ENCODE assay signal across 1 cellular context in the genomic region with DNA sequence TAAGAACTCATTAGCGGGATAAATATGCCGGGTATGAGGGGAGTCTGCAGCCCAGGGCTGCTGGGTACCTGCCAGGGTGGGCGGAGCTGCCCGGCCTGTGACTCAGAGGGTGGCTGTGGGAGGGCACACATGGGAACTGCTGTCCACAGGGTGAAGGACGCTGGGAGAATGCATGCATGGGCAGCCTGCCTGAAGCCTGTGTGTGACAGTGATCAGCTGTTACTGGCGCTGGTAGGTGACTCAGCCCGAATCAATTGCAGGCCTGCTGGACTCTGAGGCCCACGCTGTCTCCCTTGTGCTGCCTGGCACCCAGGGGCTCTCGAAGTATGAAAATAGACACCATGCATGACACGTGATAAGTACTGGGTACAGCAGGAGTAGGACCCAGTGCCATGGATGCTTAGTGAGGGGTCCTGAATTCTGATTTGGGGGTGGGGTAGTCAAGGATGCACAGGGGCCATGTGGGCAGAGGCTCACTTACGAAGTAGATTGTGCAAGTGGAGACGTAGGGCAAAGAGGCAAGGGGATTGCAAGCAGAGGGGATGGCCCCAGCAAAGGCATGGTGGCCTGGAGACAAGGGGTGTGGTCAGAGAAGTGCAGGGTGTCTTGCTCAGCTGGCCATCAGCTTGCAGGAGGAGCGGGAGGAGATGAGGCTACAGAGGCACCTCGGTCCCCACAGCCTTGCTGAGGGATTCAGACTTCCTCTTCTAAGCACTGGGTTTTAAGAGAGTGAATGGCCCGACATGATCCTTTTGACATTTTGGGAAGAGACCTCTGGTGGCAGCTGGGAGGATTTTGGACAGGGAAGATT.
A peak's percentile ranks its signal among the peaks of the same experiment; 100 is the strongest.
TF ChIP-seq lines count a peak whose summit lies in the region.

No MANE protein-coding gene starts in this region.

TF ChIP-seq in HepG2, 621 proteins besides CTCF, POLR2A, EP300 and RAD21 (continued from another document and continues in another):
- TF ChIP-seq, protein P1, sequence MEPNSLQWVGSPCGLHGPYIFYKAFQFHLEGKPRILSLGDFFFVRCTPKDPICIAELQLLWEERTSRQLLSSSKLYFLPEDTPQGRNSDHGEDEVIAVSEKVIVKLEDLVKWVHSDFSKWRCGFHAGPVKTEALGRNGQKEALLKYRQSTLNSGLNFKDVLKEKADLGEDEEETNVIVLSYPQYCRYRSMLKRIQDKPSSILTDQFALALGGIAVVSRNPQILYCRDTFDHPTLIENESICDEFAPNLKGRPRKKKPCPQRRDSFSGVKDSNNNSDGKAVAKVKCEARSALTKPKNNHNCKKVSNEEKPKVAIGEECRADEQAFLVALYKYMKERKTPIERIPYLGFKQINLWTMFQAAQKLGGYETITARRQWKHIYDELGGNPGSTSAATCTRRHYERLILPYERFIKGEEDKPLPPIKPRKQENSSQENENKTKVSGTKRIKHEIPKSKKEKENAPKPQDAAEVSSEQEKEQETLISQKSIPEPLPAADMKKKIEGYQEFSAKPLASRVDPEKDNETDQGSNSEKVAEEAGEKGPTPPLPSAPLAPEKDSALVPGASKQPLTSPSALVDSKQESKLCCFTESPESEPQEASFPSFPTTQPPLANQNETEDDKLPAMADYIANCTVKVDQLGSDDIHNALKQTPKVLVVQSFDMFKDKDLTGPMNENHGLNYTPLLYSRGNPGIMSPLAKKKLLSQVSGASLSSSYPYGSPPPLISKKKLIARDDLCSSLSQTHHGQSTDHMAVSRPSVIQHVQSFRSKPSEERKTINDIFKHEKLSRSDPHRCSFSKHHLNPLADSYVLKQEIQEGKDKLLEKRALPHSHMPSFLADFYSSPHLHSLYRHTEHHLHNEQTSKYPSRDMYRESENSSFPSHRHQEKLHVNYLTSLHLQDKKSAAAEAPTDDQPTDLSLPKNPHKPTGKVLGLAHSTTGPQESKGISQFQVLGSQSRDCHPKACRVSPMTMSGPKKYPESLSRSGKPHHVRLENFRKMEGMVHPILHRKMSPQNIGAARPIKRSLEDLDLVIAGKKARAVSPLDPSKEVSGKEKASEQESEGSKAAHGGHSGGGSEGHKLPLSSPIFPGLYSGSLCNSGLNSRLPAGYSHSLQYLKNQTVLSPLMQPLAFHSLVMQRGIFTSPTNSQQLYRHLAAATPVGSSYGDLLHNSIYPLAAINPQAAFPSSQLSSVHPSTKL (CRISPR knock-in tag; IDR thresholded peaks at IDR 0.05) = peak; percentile 89
- TF ChIP-seq ZBTB7B (CRISPR knock-in tag; IDR thresholded peaks at IDR 0.05) (peak; percentile 59; the same call in 1 of the 2 replicates), TGIF2 (CRISPR knock-in tag; IDR thresholded peaks at IDR 0.05) (peak; percentile 99), ZNF644 (CRISPR knock-in tag; IDR thresholded peaks at IDR 0.05; ENCODE audit: low read depth) (peak; percentile 75; the same call in 1 of the 2 replicates), FOXA3 (CRISPR knock-in tag; IDR thresholded peaks at IDR 0.05) (peak; percentile 80), ZNF616 (CRISPR knock-in tag; IDR thresholded peaks at IDR 0.05; ENCODE audit: low read depth) (no peak), ZNF737 (CRISPR knock-in tag; IDR thresholded peaks at IDR 0.05; ENCODE audit: borderline replicate concordance) (no peak), ZNF788 (CRISPR knock-in tag; IDR thresholded peaks at IDR 0.05; ENCODE audit: borderline replicate concordance) (peak; percentile 84; the same call in 1 of the 2 replicates), TAF15 (IDR thresholded peaks at IDR 0.05; ENCODE audit: low read depth, low read length, poor library complexity, severe bottlenecking) (no peak), SOX5 (CRISPR knock-in tag; IDR thresholded peaks at IDR 0.05; ENCODE audit: borderline replicate concordance) (peak; percentile 82), TARDBP (CRISPR knock-in tag; IDR thresholded peaks at IDR 0.05) (no peak), RBAK (CRISPR knock-in tag; IDR thresholded peaks at IDR 0.05) (no peak), FOSL1 (CRISPR knock-in tag; IDR thresholded peaks at IDR 0.05; ENCODE audit: borderline replicate concordance) (peak; percentile 81), DR1 (CRISPR knock-in tag; IDR thresholded peaks at IDR 0.05) (no peak), ISL2 (CRISPR knock-in tag; IDR thresholded peaks at IDR 0.05) (no peak), NR2F1 (CRISPR knock-in tag; IDR thresholded peaks at IDR 0.05) (no peak; a peak in 1 of 4 replicates), NFE2L2 (IDR thresholded peaks at IDR 0.05; ENCODE audit: low read length) (peak; percentile 79), RELA (CRISPR knock-in tag; IDR thresholded peaks at IDR 0.05) (no peak), PITX1 (CRISPR knock-in tag; IDR thresholded peaks at IDR 0.05) (0 out of 2 replicates have a peak, but pooled peaks have one; percentile 9), ZNF292 (CRISPR knock-in tag; IDR thresholded peaks at IDR 0.05; ENCODE audit: borderline replicate concordance, low read depth) (peak; percentile 98), KAT2B (IDR thresholded peaks at IDR 0.05; ENCODE audit: borderline replicate concordance, low read depth, low read length) (no peak), IRF2 (CRISPR knock-in tag; IDR thresholded peaks at IDR 0.05) (peak; percentile 73), HMG20A (CRISPR knock-in tag; IDR thresholded peaks at IDR 0.05; ENCODE audit: borderline replicate concordance) (peak; percentile 81), MAFF (IDR thresholded peaks at IDR 0.05; ENCODE audit: low read depth, low read length) (peak; percentile 67; the same call in 1 of the 2 replicates), ZNF143 (CRISPR knock-in tag; IDR thresholded peaks at IDR 0.05) (peak; percentile 60; the same call in 1 of the 2 replicates), MED1 (CRISPR knock-in tag; IDR thresholded peaks at IDR 0.05) (peak; percentile 61; the same call in 1 of the 2 replicates), ZBTB7A (CRISPR knock-in tag; IDR thresholded peaks at IDR 0.05) (no peak)
- TF ChIP-seq, protein P2, sequence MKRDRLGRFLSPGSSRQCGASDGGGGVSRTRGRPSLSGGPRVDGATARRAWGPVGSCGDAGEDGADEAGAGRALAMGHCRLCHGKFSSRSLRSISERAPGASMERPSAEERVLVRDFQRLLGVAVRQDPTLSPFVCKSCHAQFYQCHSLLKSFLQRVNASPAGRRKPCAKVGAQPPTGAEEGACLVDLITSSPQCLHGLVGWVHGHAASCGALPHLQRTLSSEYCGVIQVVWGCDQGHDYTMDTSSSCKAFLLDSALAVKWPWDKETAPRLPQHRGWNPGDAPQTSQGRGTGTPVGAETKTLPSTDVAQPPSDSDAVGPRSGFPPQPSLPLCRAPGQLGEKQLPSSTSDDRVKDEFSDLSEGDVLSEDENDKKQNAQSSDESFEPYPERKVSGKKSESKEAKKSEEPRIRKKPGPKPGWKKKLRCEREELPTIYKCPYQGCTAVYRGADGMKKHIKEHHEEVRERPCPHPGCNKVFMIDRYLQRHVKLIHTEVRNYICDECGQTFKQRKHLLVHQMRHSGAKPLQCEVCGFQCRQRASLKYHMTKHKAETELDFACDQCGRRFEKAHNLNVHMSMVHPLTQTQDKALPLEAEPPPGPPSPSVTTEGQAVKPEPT (CRISPR knock-in tag; IDR thresholded peaks at IDR 0.05; ENCODE audit: low read depth) = no peak
- TF ChIP-seq, protein P3, sequence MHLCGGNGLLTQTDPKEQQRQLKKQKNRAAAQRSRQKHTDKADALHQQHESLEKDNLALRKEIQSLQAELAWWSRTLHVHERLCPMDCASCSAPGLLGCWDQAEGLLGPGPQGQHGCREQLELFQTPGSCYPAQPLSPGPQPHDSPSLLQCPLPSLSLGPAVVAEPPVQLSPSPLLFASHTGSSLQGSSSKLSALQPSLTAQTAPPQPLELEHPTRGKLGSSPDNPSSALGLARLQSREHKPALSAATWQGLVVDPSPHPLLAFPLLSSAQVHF (CRISPR knock-in tag; IDR thresholded peaks at IDR 0.05) = no peak
- TF ChIP-seq, protein P4, sequence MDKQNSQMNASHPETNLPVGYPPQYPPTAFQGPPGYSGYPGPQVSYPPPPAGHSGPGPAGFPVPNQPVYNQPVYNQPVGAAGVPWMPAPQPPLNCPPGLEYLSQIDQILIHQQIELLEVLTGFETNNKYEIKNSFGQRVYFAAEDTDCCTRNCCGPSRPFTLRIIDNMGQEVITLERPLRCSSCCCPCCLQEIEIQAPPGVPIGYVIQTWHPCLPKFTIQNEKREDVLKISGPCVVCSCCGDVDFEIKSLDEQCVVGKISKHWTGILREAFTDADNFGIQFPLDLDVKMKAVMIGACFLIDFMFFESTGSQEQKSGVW (CRISPR knock-in tag; IDR thresholded peaks at IDR 0.05; ENCODE audit: borderline replicate concordance) = no peak
- TF ChIP-seq, protein P5, sequence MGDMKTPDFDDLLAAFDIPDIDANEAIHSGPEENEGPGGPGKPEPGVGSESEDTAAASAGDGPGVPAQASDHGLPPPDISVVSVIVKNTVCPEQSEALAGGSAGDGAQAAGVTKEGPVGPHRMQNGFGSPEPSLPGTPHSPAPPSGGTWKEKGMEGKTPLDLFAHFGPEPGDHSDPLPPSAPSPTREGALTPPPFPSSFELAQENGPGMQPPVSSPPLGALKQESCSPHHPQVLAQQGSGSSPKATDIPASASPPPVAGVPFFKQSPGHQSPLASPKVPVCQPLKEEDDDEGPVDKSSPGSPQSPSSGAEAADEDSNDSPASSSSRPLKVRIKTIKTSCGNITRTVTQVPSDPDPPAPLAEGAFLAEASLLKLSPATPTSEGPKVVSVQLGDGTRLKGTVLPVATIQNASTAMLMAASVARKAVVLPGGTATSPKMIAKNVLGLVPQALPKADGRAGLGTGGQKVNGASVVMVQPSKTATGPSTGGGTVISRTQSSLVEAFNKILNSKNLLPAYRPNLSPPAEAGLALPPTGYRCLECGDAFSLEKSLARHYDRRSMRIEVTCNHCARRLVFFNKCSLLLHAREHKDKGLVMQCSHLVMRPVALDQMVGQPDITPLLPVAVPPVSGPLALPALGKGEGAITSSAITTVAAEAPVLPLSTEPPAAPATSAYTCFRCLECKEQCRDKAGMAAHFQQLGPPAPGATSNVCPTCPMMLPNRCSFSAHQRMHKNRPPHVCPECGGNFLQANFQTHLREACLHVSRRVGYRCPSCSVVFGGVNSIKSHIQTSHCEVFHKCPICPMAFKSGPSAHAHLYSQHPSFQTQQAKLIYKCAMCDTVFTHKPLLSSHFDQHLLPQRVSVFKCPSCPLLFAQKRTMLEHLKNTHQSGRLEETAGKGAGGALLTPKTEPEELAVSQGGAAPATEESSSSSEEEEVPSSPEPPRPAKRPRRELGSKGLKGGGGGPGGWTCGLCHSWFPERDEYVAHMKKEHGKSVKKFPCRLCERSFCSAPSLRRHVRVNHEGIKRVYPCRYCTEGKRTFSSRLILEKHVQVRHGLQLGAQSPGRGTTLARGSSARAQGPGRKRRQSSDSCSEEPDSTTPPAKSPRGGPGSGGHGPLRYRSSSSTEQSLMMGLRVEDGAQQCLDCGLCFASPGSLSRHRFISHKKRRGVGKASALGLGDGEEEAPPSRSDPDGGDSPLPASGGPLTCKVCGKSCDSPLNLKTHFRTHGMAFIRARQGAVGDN (CRISPR knock-in tag; IDR thresholded peaks at IDR 0.05) = peak; percentile 90
- TF ChIP-seq, protein P6, sequence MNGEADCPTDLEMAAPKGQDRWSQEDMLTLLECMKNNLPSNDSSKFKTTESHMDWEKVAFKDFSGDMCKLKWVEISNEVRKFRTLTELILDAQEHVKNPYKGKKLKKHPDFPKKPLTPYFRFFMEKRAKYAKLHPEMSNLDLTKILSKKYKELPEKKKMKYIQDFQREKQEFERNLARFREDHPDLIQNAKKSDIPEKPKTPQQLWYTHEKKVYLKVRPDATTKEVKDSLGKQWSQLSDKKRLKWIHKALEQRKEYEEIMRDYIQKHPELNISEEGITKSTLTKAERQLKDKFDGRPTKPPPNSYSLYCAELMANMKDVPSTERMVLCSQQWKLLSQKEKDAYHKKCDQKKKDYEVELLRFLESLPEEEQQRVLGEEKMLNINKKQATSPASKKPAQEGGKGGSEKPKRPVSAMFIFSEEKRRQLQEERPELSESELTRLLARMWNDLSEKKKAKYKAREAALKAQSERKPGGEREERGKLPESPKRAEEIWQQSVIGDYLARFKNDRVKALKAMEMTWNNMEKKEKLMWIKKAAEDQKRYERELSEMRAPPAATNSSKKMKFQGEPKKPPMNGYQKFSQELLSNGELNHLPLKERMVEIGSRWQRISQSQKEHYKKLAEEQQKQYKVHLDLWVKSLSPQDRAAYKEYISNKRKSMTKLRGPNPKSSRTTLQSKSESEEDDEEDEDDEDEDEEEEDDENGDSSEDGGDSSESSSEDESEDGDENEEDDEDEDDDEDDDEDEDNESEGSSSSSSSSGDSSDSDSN (CRISPR knock-in tag; IDR thresholded peaks at IDR 0.05) = peak; percentile 100
- TF ChIP-seq, protein P7, sequence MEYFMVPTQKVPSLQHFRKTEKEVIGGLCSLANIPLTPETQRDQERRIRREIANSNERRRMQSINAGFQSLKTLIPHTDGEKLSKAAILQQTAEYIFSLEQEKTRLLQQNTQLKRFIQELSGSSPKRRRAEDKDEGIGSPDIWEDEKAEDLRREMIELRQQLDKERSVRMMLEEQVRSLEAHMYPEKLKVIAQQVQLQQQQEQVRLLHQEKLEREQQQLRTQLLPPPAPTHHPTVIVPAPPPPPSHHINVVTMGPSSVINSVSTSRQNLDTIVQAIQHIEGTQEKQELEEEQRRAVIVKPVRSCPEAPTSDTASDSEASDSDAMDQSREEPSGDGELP (IDR thresholded peaks at IDR 0.05; ENCODE audit: borderline replicate concordance, low read depth) = peak; percentile 100
- TF ChIP-seq, protein P8, sequence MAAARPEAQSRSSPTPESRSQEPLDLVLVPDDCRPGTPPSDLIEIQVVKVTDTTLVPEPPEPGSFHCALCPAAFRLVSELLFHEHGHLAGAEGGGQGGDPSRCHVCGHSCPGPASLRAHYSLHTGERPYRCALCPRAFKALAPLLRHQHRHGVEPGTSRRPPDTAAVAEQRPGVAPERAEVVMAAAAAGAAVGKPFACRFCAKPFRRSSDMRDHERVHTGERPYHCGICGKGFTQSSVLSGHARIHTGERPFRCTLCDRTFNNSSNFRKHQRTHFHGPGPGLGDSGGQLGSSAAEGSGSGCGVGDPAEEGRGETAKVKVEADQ (CRISPR knock-in tag; IDR thresholded peaks at IDR 0.05; ENCODE audit: borderline replicate concordance) = 0 out of 2 replicates have a peak, but pooled peaks have one; percentile 47
- TF ChIP-seq, protein P9, sequence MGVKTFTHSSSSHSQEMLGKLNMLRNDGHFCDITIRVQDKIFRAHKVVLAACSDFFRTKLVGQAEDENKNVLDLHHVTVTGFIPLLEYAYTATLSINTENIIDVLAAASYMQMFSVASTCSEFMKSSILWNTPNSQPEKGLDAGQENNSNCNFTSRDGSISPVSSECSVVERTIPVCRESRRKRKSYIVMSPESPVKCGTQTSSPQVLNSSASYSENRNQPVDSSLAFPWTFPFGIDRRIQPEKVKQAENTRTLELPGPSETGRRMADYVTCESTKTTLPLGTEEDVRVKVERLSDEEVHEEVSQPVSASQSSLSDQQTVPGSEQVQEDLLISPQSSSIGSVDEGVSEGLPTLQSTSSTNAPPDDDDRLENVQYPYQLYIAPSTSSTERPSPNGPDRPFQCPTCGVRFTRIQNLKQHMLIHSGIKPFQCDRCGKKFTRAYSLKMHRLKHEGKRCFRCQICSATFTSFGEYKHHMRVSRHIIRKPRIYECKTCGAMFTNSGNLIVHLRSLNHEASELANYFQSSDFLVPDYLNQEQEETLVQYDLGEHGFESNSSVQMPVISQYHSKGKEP (CRISPR knock-in tag; IDR thresholded peaks at IDR 0.05) = no peak
- TF ChIP-seq, protein P10, sequence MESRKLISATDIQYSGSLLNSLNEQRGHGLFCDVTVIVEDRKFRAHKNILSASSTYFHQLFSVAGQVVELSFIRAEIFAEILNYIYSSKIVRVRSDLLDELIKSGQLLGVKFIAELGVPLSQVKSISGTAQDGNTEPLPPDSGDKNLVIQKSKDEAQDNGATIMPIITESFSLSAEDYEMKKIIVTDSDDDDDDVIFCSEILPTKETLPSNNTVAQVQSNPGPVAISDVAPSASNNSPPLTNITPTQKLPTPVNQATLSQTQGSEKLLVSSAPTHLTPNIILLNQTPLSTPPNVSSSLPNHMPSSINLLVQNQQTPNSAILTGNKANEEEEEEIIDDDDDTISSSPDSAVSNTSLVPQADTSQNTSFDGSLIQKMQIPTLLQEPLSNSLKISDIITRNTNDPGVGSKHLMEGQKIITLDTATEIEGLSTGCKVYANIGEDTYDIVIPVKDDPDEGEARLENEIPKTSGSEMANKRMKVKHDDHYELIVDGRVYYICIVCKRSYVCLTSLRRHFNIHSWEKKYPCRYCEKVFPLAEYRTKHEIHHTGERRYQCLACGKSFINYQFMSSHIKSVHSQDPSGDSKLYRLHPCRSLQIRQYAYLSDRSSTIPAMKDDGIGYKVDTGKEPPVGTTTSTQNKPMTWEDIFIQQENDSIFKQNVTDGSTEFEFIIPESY (CRISPR knock-in tag; IDR thresholded peaks at IDR 0.05) = no peak; the same call in 1 of the 2 replicates
